Comparison of ENCODE assay signal across 1 cellular context in genomic region chr11:66317766-66318575, GRCh38.
TF ChIP-seq lines count a peak whose summit lies in the region.

No MANE protein-coding gene starts in this region.

TF ChIP-seq in A549, 52 proteins besides CTCF, POLR2A, EP300 and RAD21:
- no peak for TF ChIP-seq FOSL2 (IDR thresholded peaks at IDR 0.05)
- TF ChIP-seq FOSL2 (CRISPR knock-in tag; IDR thresholded peaks at IDR 0.05) = no peak
- peak; percentile 72 for TF ChIP-seq MAFK (IDR thresholded peaks at IDR 0.05; ENCODE audit: partially characterized antibody)
- TF ChIP-seq CEBPB (IDR thresholded peaks at IDR 0.05) = peak; percentile 86 to 94
- TF ChIP-seq JUNB (IDR thresholded peaks at IDR 0.05) = no peak
